ENCODE assay signal across 12 cellular contexts in the genomic region with DNA sequence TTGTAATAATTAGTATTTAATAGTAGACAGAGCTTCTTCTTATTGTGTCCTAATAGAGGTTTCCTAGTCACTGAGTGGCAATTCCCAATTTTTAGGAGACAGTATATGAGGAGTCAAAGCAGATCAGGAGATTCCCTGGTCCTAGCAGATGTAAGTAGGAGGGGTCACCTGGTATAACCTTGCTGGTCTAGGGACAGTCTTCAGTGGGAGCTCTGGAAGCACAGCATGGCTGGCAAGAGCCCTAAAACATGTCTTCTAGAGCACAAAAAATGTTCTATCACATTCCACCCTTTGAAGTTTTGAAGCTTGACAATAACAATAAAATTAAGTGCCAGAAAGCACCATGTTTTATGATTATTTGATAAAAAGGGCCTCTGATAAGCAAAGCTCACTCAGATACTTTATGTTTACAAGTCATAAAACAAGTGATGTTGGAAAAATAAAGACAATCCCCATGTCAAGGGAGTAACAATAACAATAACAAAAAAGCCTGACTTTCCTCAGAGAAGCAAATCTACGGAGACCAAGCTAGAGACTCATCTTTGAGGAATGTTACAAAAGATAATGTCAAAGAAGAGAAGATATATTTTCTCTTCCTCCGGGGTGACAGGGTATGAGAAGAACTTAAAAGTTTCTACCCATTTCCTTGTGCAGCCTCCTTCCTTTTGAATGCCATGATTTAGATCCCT.
DNase-seq lines count a peak whose midpoint lies in the region; ATAC-seq, FAIRE-seq and TF ChIP-seq lines count a peak whose summit lies in the region.
"Had no signal": no experiment of that assay in that cellular context is flagged by ENCODE, and none has a peak within 500 bp of the region (broad histone marks: within the 10 kb centered on the region; RNA-seq: fewer than 3 reads in every experiment).

No MANE protein-coding gene starts in this region.

- TF ChIP-seq CTCF in A549 (IDR thresholded peaks at IDR 0.05), result no peak
- no peak for TF ChIP-seq CTCF in brain microvascular endothelial cell (IDR thresholded peaks at IDR 0.05; ENCODE audit: low read depth, low read length, missing control alignments)
- no peak for TF ChIP-seq CTCF in mesothelial cell of epicardium (IDR thresholded peaks at IDR 0.05; ENCODE audit: unreplicated experiment)
- TF ChIP-seq CTCF in thyroid gland (IDR thresholded peaks at IDR 0.05), result no peak

- peaks cover 39% of the 10 kb centered on the region for H3K4me1 Mint-ChIP-seq in mesothelial cell of epicardium

- TF ChIP-seq POLR2A in A549 (IDR thresholded peaks at IDR 0.05; ENCODE audit: low read length) (no peak), thyroid gland (IDR thresholded peaks at IDR 0.05) (no peak)

- TF ChIP-seq RAD21 in A549 (conservative IDR thresholded peaks at IDR 0.05 in 1 of 2, IDR thresholded peaks at IDR 0.05 in 1 of 2), result no peak

- no peaks in the 10 kb centered on the region for H3K36me3 Mint-ChIP-seq in mesothelial cell of epicardium

- H3K27ac Mint-ChIP-seq in mesothelial cell of epicardium, result peak overlapping the region; percentile 92

- H3K27ac ChIP-seq in A549 (no peak overlapping the region), brain microvascular endothelial cell (peak overlapping the region; percentile 86), thyroid gland (peak overlapping the region in 1 of 3 donors; percentile 29)
- H3K27ac ChIP-seq: C4-2B had no signal

- H3K4me1 ChIP-seq in A549 (0 out of 3 replicates have a peak, but pooled peaks cover 2% of the 10 kb centered on the region), thyroid gland (peaks cover 0 to 11% of the 10 kb centered on the region in 2 donors), HAP-1 (peaks cover 20% of the 10 kb centered on the region)

- no peaks in the 10 kb centered on the region for H3K27me3 Mint-ChIP-seq in mesothelial cell of epicardium (ENCODE audit: low read depth)
- H3K27me3 Mint-ChIP-seq: stimulated activated naive CD8-positive, alpha-beta T cell treated with anti-CD3 and anti-CD28 coated beads, Interleukin-15, Interleukin-2, amounts not matched to agents 100 ng/mL and 50 ng/mL, for 24 hours had no signal

- in situ Hi-C loops in brain microvascular endothelial cell (cut with HindIII; ENCODE audit: low pct_ligation_motif_present, low sequenced_read_pairs) (no loop called here), HAP-1 (cut with MboI; ENCODE audit: low sequenced_read_pairs) (no loop called here)

- H3K27me3 ChIP-seq in brain microvascular endothelial cell (replicated peaks) (no peaks in the 10 kb centered on the region), thyroid gland (no peaks in the 10 kb centered on the region), HAP-1 (ENCODE audit: low read depth) (no peaks in the 10 kb centered on the region)

- no peaks in the 10 kb centered on the region; the same call in 2 of the 3 replicates for H3K9me3 ChIP-seq in A549
- H3K9me3 ChIP-seq in thyroid gland, result no peaks in the 10 kb centered on the region
- H3K9me3 ChIP-seq in HAP-1, result no peaks in the 10 kb centered on the region

- DNase-seq in A549 (ENCODE audit: low read depth in 1 of 2, low spot score in 1 of 2) (no peak), HCEC 1CT (peak; percentile 57), brain microvascular endothelial cell (peak; percentile 49), mesothelial cell of epicardium (ENCODE audit: low spot score in 2 of 2, unreplicated experiment in 2 of 2) (no peak), NCI-H1436 (lab: John Stamatoyannopoulos, UW) (no peak), thyroid gland (no peak), HAP-1 (ENCODE audit: low spot score in 2 of 2) (no peak)
- DNase-seq: NCI-H2227 treated with DMSO at 0.1 percent for 48 hours, SHP77 treated with DMSO at 0.1 percent for 48 hours had no signal

- no peak for TF ChIP-seq EP300 in A549 (IDR thresholded peaks at IDR 0.05)

- POLR2A ChIA-PET in A549 (lab: Yijun Ruan, JAX), result no interaction called here

- H3K9me3 Mint-ChIP-seq in mesothelial cell of epicardium, result peaks cover 8% of the 10 kb centered on the region

- H3K4me3 Mint-ChIP-seq in mesothelial cell of epicardium, result no peak overlapping the region
- H3K4me3 Mint-ChIP-seq: stimulated activated naive CD8-positive, alpha-beta T cell treated with anti-CD3 and anti-CD28 coated beads, Interleukin-15, Interleukin-2, amounts not matched to agents 100 ng/mL and 50 ng/mL, for 24 hours had no signal

- intact Hi-C loops in thyroid gland (cut with DNase I), result no loop called here

- no peak for FAIRE-seq in A549 (lab: Jason Lieb, UNC)

- H3K4me2 ChIP-seq in A549, result 0 out of 3 replicates have a peak overlapping the region, but pooled peaks have one; percentile 8

- CTCF ChIA-PET in A549 (lab: Yijun Ruan, JAX), result no interaction called here

- H3K4me3 ChIP-seq in A549, result no peak overlapping the region
- H3K4me3 ChIP-seq in brain microvascular endothelial cell (ENCODE audit: low read depth, low read length), result no peak overlapping the region
- no peak overlapping the region for H3K4me3 ChIP-seq in thyroid gland (replicated peaks in 1 of 3)
- H3K4me3 ChIP-seq in HAP-1, result no peak overlapping the region

- 18% methylated on average over 2 of the region's 2 CpGs for WGBS in A549 (ENCODE audit: missing lambda C conversion rate)
- 72 to 76% methylated on average over 2 of the region's 2 CpGs for WGBS in thyroid gland, 2 donors

- ATAC-seq in A549 (peak in 1 of 2 experiments; percentile 41; a peak in 1 of 6 replicates), HG02885 (IDR thresholded peaks at IDR 0.05; ENCODE audit: poor library complexity, unreplicated experiment) (no peak)

- no peaks in the 10 kb centered on the region for H3K36me3 ChIP-seq in brain microvascular endothelial cell (replicated peaks)
- H3K36me3 ChIP-seq in thyroid gland, result no peaks in the 10 kb centered on the region
- no peaks in the 10 kb centered on the region for H3K36me3 ChIP-seq in HAP-1 (replicated peaks)

TF ChIP-seq in A549, 52 proteins besides CTCF, POLR2A, EP300 and RAD21:
- TF ChIP-seq HDAC2 (IDR thresholded peaks at IDR 0.05) (no peak), SMC3 (IDR thresholded peaks at IDR 0.05) (no peak), BHLHE40 (IDR thresholded peaks at IDR 0.05; ENCODE audit: low read depth, low read length) (no peak), FOSL2 (IDR thresholded peaks at IDR 0.05) (no peak), FOSL2 (CRISPR knock-in tag; IDR thresholded peaks at IDR 0.05) (no peak), EHMT2 (IDR thresholded peaks at IDR 0.05; ENCODE audit: low read depth) (no peak), CEBPB (IDR thresholded peaks at IDR 0.05) (no peak), CHD2 (IDR thresholded peaks at IDR 0.05; ENCODE audit: low read length, partially characterized antibody) (no peak), NPAS2 (CRISPR knock-in tag; IDR thresholded peaks at IDR 0.05; ENCODE audit: borderline replicate concordance) (no peak), HOXB13 (CRISPR knock-in tag; IDR thresholded peaks at IDR 0.05; ENCODE audit: low read depth) (no peak)
- TF ChIP-seq, protein P1, sequence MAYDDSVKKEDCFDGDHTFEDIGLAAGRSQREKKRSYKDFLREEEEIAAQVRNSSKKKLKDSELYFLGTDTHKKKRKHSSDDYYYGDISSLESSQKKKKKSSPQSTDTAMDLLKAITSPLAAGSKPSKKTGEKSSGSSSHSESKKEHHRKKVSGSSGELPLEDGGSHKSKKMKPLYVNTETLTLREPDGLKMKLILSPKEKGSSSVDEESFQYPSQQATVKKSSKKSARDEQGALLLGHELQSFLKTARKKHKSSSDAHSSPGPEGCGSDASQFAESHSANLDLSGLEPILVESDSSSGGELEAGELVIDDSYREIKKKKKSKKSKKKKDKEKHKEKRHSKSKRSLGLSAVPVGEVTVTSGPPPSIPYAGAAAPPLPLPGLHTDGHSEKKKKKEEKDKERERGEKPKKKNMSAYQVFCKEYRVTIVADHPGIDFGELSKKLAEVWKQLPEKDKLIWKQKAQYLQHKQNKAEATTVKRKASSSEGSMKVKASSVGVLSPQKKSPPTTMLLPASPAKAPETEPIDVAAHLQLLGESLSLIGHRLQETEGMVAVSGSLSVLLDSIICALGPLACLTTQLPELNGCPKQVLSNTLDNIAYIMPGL (CRISPR knock-in tag; IDR thresholded peaks at IDR 0.05; ENCODE audit: borderline replicate concordance), result no peak
- TF ChIP-seq, protein P2, sequence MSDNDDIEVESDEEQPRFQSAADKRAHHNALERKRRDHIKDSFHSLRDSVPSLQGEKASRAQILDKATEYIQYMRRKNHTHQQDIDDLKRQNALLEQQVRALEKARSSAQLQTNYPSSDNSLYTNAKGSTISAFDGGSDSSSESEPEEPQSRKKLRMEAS (IDR thresholded peaks at IDR 0.05), result no peak

Comparison
In these comparisons a context has a peak if more than half of its experiments do, and no peak if none do; other contexts are left out.
1. DNase-seq: peak in HCEC 1CT (single experiment) and brain microvascular endothelial cell (single experiment); none in A549 (0 of 2), mesothelial cell of epicardium (0 of 2), NCI-H1436 (single experiment), thyroid gland (0 of 2) and HAP-1 (0 of 2).